Comparison of ENCODE assay signal across 18 cellular contexts in the genomic region with DNA sequence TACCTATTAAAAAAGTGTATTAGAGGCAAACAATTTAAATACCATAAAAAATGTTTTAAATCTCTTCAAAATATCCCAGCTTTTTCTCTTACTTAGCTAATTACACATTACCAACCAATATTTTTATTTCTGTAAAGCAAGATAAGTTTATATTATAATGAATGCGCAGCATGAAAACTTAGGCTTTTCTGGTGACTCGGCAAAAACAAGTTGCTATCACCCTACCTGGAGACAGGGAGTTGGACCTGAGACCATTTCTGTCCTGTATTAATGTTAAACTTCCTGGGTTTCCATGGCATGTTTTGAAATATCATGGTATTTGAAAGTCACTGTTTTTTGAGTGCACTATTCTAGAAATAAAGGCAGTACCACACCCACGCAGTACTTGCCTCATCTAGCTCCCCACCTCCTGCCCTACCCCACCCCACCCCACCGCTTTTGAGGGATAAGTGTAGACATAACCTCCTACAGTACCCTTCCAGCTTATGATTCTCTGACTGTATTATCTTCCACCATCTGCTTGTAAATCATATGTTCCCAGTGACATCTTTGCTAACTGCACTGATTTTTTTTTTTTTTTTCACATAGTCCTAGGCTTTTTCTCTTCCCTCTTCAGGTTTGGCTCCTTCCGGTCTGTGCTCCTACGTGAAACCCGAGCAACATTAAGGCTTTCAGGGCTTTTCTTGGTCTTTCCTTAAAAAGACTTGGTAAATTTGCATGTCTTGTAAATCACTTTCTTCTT.
DNase-seq lines count a peak whose midpoint lies in the region; ATAC-seq, FAIRE-seq and TF ChIP-seq lines count a peak whose summit lies in the region.
"Had no signal": no experiment of that assay in that cellular context is flagged by ENCODE, and none has a peak within 500 bp of the region (broad histone marks: within the 10 kb centered on the region; RNA-seq: fewer than 3 reads in every experiment).

No MANE protein-coding gene starts in this region.

- ATAC-seq in GM23338 (no peak; the same call in 1 of the 3 replicates), K562 (0 out of 3 replicates have a peak, but pooled peaks have one; percentile 18), memory B cell (ENCODE audit: low read depth) (no peak), heart left ventricle (no peak)

- no peak overlapping the region for H3K27ac ChIP-seq in GM23338 (ENCODE audit: low read depth)
- 0 out of 2 replicates have a peak overlapping the region, but pooled peaks have one; percentile 9 for H3K27ac ChIP-seq in HUES6 (ENCODE audit: low read depth, low read length)
- no peak overlapping the region for H3K27ac ChIP-seq in K562 (ENCODE audit: extremely low read depth, low read depth, low read length)
- no peak overlapping the region for H3K27ac ChIP-seq in stomach
- H3K27ac ChIP-seq in heart left ventricle: no peak overlapping the region
- H3K27ac ChIP-seq in CD8-positive, alpha-beta memory T cell (ENCODE audit: low read depth, low read length): no peak overlapping the region
- H3K27ac ChIP-seq: SK-N-MC had no signal

- no peaks in the 10 kb centered on the region for H3K9me1 ChIP-seq in K562 (ENCODE audit: control insufficient read depth, insufficient read depth, low read length)

- CTCF ChIA-PET in K562 (lab: Yijun Ruan, JAX; ENCODE audit: low intra/inter-chr PET ratio): no interaction called here
- CTCF ChIA-PET in CD8-positive, alpha-beta memory T cell (lab: Charles Lee): interaction anchor here (1.1 to 2.1 kb wide), 3 partner anchors 609 to 966 kb away, joined by 3 to 5 read pairs (median 3); partner anchors contain the start of gene LRIG2

- in situ Hi-C loops in K562 (cut with MboI): loop anchor here (5.0 kb wide), 1 partner anchor 869 kb away; no protein-coding TSS in a partner anchor

- H3K4me3 Mint-ChIP-seq in GM23338: no peak overlapping the region
- H3K4me3 Mint-ChIP-seq in memory B cell: no peak overlapping the region
- no peak overlapping the region for H3K4me3 Mint-ChIP-seq in CD8-positive, alpha-beta memory T cell
- H3K4me3 Mint-ChIP-seq: CD4-positive, alpha-beta T cell had no signal

- no peaks in the 10 kb centered on the region for H3K27me3 Mint-ChIP-seq in GM23338 (ENCODE audit: insufficient read depth, low read depth, poor library complexity)
- H3K27me3 Mint-ChIP-seq in memory B cell: no peaks in the 10 kb centered on the region
- peaks cover 0 to 3% of the 10 kb centered on the region in 2 donors for H3K27me3 Mint-ChIP-seq in CD8-positive, alpha-beta memory T cell
- H3K27me3 Mint-ChIP-seq: CD4-positive, alpha-beta T cell had no signal

- DNase-seq in GM23338 (ENCODE audit: low spot score): no peak
- peak in 1 of 4 experiments; percentile 41 for DNase-seq in K562 (ENCODE audit: extremely low read depth in 1 of 4, low spot score in 3 of 4)
- no peak for DNase-seq in memory B cell (ENCODE audit: low spot score in 2 of 2)
- no peak for DNase-seq in stomach
- no peak for DNase-seq in D721Med (ENCODE audit: insufficient read length, low spot score)
- DNase-seq in heart left ventricle: no peak
- no peak for DNase-seq in CD8-positive, alpha-beta memory T cell
- DNase-seq: CD4-positive, alpha-beta T cell; GF-D8; GOT3; NCI-H1092 treated with DMSO at 0.1 percent for 48 hours; NCI-H146; NCI-H2081; NCI-H774; SHP77 had no signal

- peak overlapping the region; percentile 59; the same call in 1 of the 2 replicates for H3K27ac Mint-ChIP-seq in GM23338
- H3K27ac Mint-ChIP-seq in memory B cell: peak overlapping the region; percentile 31
- peak overlapping the region in 1 of 8 donors; percentile 91 for H3K27ac Mint-ChIP-seq in CD8-positive, alpha-beta memory T cell
- H3K27ac Mint-ChIP-seq: CD4-positive, alpha-beta T cell had no signal

- H3K36me3 ChIP-seq in GM23338 (ENCODE audit: insufficient read depth) (no peaks in the 10 kb centered on the region), HUES6 (ENCODE audit: control insufficient read depth, insufficient read depth, low read length) (peaks cover 10% of the 10 kb centered on the region), K562 (ENCODE audit: control insufficient read depth, insufficient read depth, low read length) (no peaks in the 10 kb centered on the region), stomach (peaks cover 0 to 39% (median 13%) of the 10 kb centered on the region in 4 donors), heart left ventricle (peaks cover 0 to 27% (median 0%) of the 10 kb centered on the region in 9 donors)
- no peaks in the 10 kb centered on the region for H3K36me3 ChIP-seq in CD8-positive, alpha-beta memory T cell (ENCODE audit: insufficient read depth, low read length)

- no peaks in the 10 kb centered on the region; the same call in 2 of the 3 replicates for H3K36me3 Mint-ChIP-seq in GM23338 (ENCODE audit: low read depth)
- H3K36me3 Mint-ChIP-seq in memory B cell: no peaks in the 10 kb centered on the region
- H3K36me3 Mint-ChIP-seq in CD8-positive, alpha-beta memory T cell: peaks cover 0 to 5% (median 4%) of the 10 kb centered on the region in 3 donors

- BruUV-seq in K562 (replicated peaks; lab: Mats Ljungman, UMichigan): no TSS peak

- H3K4me1 ChIP-seq in GM23338 (ENCODE audit: insufficient read depth) (peaks cover 2% of the 10 kb centered on the region; the same call in 1 of the 2 replicates), HUES6 (ENCODE audit: control insufficient read depth, insufficient read depth, low read length) (peaks cover 5% of the 10 kb centered on the region), K562 (replicated peaks in 1 of 2; ENCODE audit: control insufficient read depth in 2 of 2, insufficient read depth in 2 of 2, low read length in 2 of 2) (peaks cover 0 to 15% of the 10 kb centered on the region in 2 experiments; a peak in 4 of 5 replicates), stomach (peaks cover 0 to 34% (median 13%) of the 10 kb centered on the region in 4 donors), heart left ventricle (peaks cover 0 to 25% (median 13%) of the 10 kb centered on the region in 12 donors)
- H3K4me1 ChIP-seq in CD8-positive, alpha-beta memory T cell (ENCODE audit: insufficient read depth, low read length): no peaks in the 10 kb centered on the region

- H3K9me2 ChIP-seq in GM23338 (ENCODE audit: insufficient read depth): no peaks in the 10 kb centered on the region

- H3K79me2 ChIP-seq in GM23338 (replicated peaks; ENCODE audit: insufficient read depth) (no peaks in the 10 kb centered on the region), K562 (ENCODE audit: control insufficient read depth, insufficient read depth, low read length) (no peaks in the 10 kb centered on the region)

- TF ChIP-seq EP300 in K562 (IDR thresholded peaks at IDR 0.05; ENCODE audit: low read length): no peak
- TF ChIP-seq EP300 in stomach (IDR thresholded peaks at IDR 0.05): no peak

- intact Hi-C loops in K562 (cut with micrococcal nuclease) (loop anchor here (10.0 kb wide), 1 partner anchor 293 kb away; the partner anchor contains the start of gene OLFML3), stomach (cut with DNase I; ENCODE audit: low total_unique reads) (no loop called here), heart left ventricle (cut with DNase I) (no loop called here)

- TF ChIP-seq CTCF in GM23338 (conservative IDR thresholded peaks at IDR 0.05; ENCODE audit: low read depth in 2 of 2): no peak
- no peak for TF ChIP-seq CTCF in K562 (IDR thresholded peaks at IDR 0.05 in 2 of 3, conservative IDR thresholded peaks at IDR 0.05 in 1 of 3; ENCODE audit: insufficient read depth in 2 of 3, low read depth in 1 of 3, low read length in 3 of 3)
- no peak for TF ChIP-seq CTCF in stomach (IDR thresholded peaks at IDR 0.05)
- TF ChIP-seq CTCF in D721Med (IDR thresholded peaks at IDR 0.05; ENCODE audit: insufficient read depth, missing control alignments): no peak
- no peak for TF ChIP-seq CTCF in heart left ventricle (IDR thresholded peaks at IDR 0.05)

- H3K4me3 ChIP-seq in GM23338 (no peak overlapping the region), HUES6 (ENCODE audit: low read depth, low read length) (no peak overlapping the region), K562 (no peak overlapping the region), stomach (no peak overlapping the region), heart left ventricle (no peak overlapping the region)
- no peak overlapping the region for H3K4me3 ChIP-seq in CD8-positive, alpha-beta memory T cell (ENCODE audit: low read length)
- H3K4me3 ChIP-seq: SK-N-MC had no signal

- FAIRE-seq in K562 (lab: Jason Lieb, UNC) (no peak), D721Med (lab: Jason Lieb, UNC) (no peak)
- FAIRE-seq: A204.1 had no signal

- TF ChIP-seq POLR2A in K562 (conservative IDR thresholded peaks at IDR 0.05) (no peak), stomach (IDR thresholded peaks at IDR 0.05) (no peak), heart left ventricle (IDR thresholded peaks at IDR 0.05) (no peak)

- POLR2A ChIA-PET in K562 (lab: Yijun Ruan, JAX): interaction anchor here (0.9 to 1.4 kb wide), 3 partner anchors 11 to 22 kb away, joined by 3 to 5 read pairs (median 4); no protein-coding TSS in a partner anchor
- POLR2A ChIA-PET in CD8-positive, alpha-beta memory T cell (lab: Charles Lee): interaction anchor here (0.6 kb wide), 1 partner anchor 29 kb away, joined by 5 read pairs; no protein-coding TSS in a partner anchor

- H3K4me1 Mint-ChIP-seq in GM23338: peaks cover 13% of the 10 kb centered on the region; the same call in 2 of the 3 replicates
- no peaks in the 10 kb centered on the region for H3K4me1 Mint-ChIP-seq in memory B cell
- no peaks in the 10 kb centered on the region for H3K4me1 Mint-ChIP-seq in CD8-positive, alpha-beta memory T cell

- H3K9me3 Mint-ChIP-seq in GM23338: no peaks in the 10 kb centered on the region
- H3K9me3 Mint-ChIP-seq in memory B cell: no peaks in the 10 kb centered on the region
- H3K9me3 Mint-ChIP-seq in CD8-positive, alpha-beta memory T cell: no peaks in the 10 kb centered on the region
- H3K9me3 Mint-ChIP-seq: CD4-positive, alpha-beta T cell had no signal

- no peak for TF ChIP-seq RAD21 in K562 (CRISPR knock-in tag; conservative IDR thresholded peaks at IDR 0.05 in 1 of 2, IDR thresholded peaks at IDR 0.05 in 1 of 2)

- H4K20me1 ChIP-seq in GM23338 (replicated peaks; ENCODE audit: insufficient read depth): no peaks in the 10 kb centered on the region
- no peaks in the 10 kb centered on the region for H4K20me1 ChIP-seq in K562 (replicated peaks; ENCODE audit: control insufficient read depth, insufficient read depth, low read length)

- no peak overlapping the region for H2AFZ ChIP-seq in GM23338
- H2AFZ ChIP-seq in K562 (ENCODE audit: low read depth, low read length): no peak overlapping the region

- 43% methylated on average over 7 of the region's 7 CpGs for WGBS in K562 (ENCODE audit: insufficient coverage, low coverage, missing lambda C conversion rate)
- WGBS in stomach, 5 donors: 94 to 96% (median 95%) methylated on average over 7 of the region's 7 CpGs
- WGBS in heart left ventricle, 4 donors: 92 to 97% (median 95%) methylated on average over 7 of the region's 7 CpGs

- H3K4me2 ChIP-seq in GM23338 (no peak overlapping the region), K562 (ENCODE audit: insufficient read depth, low read length) (no peak overlapping the region)

- H3K27me3 ChIP-seq in GM23338 (ENCODE audit: insufficient read depth) (no peaks in the 10 kb centered on the region), HUES6 (ENCODE audit: control insufficient read depth, insufficient read depth, low read length) (no peaks in the 10 kb centered on the region), K562 (ENCODE audit: control insufficient read depth in 2 of 2, insufficient read depth in 2 of 2, low read length in 2 of 2) (no peaks in the 10 kb centered on the region), stomach (no peaks in the 10 kb centered on the region), heart left ventricle (no peaks in the 10 kb centered on the region)
- no peaks in the 10 kb centered on the region for H3K27me3 ChIP-seq in CD8-positive, alpha-beta memory T cell (ENCODE audit: insufficient read depth, low read length, poor library complexity, severe bottlenecking)

- H3K9me3 ChIP-seq in HUES6 (ENCODE audit: control insufficient read depth, insufficient read depth, low read depth, low read length) (no peaks in the 10 kb centered on the region), K562 (replicated peaks; ENCODE audit: control insufficient read depth, insufficient read depth, low read depth, low read length) (no peaks in the 10 kb centered on the region), stomach (no peaks in the 10 kb centered on the region), heart left ventricle (no peaks in the 10 kb centered on the region)
- no peaks in the 10 kb centered on the region for H3K9me3 ChIP-seq in CD8-positive, alpha-beta memory T cell (ENCODE audit: low read length)

- H3F3A ChIP-seq in GM23338 (replicated peaks; ENCODE audit: low read depth): no peaks in the 10 kb centered on the region

- H3K9ac ChIP-seq in HUES6 (ENCODE audit: low read length): no peak overlapping the region
- H3K9ac ChIP-seq in K562 (ENCODE audit: insufficient read depth in 1 of 2, low read depth in 2 of 2, low read length in 2 of 2): no peak overlapping the region
